8 cellular contexts compared by ENCODE assay signal in genomic region chr14:50530358-50530757, GRCh38. TPM values are rescaled to one million over a fixed set of nuclear protein-coding genes. Genes with fewer than 3 reads are reported as not detected.
DNase-seq lines count a peak whose midpoint lies in the region; ATAC-seq, FAIRE-seq and TF ChIP-seq lines count a peak whose summit lies in the region.

No MANE protein-coding gene starts in this region.

- peak; percentile 63 for DNase-seq in EL
- peak; percentile 15 for DNase-seq in RWPE1 (ENCODE audit: low spot score)
- peak; percentile 48 for DNase-seq in endothelial cell of umbilical vein (ENCODE audit: low read depth, low spot score)
- no peak for DNase-seq in psoas muscle
- DNase-seq in iPS-NIHi7 (ENCODE audit: extremely low spot score), result no peak
- no peak for DNase-seq in WERI-Rb-1
- DNase-seq in stimulated activated CD4-positive, alpha-beta T cell treated with anti-CD3 and anti-CD28 coated beads, Interleukin-15, amount 100 ng/mL, for 24 hours, result no peak

- H3K27me3 ChIP-seq in endothelial cell of umbilical vein (ENCODE audit: control insufficient read depth in 2 of 2, insufficient read depth in 2 of 2, low read length in 2 of 2) (no peaks in the 10 kb centered on the region), psoas muscle (ENCODE audit: insufficient read depth in 3 of 3, low read length in 2 of 3) (no peaks in the 10 kb centered on the region), WERI-Rb-1 (ENCODE audit: insufficient read depth, low read depth, severe bottlenecking) (no peaks in the 10 kb centered on the region)

- WGBS in psoas muscle, 3 donors, result 44 to 54% (median 48%) methylated on average over 1 of the region's 1 CpG

- TF ChIP-seq POLR2A in endothelial cell of umbilical vein (IDR thresholded peaks at IDR 0.05; ENCODE audit: low read depth, low read length), result no peak

- peak overlapping the region; percentile 89 for H3K9ac ChIP-seq in endothelial cell of umbilical vein (replicated peaks; ENCODE audit: extremely low read depth, insufficient read depth, low read length)

- H3K79me2 ChIP-seq in endothelial cell of umbilical vein (ENCODE audit: control insufficient read depth, insufficient read depth, low read length), result peaks cover 68% of the 10 kb centered on the region

- intact Hi-C loops in endothelial cell of umbilical vein (cut with micrococcal nuclease), result loop anchor here (2.0 to 5.0 kb wide), 3 partner anchors 88 to 763 kb away; partner anchors contain the start of gene KLHDC2
- intact Hi-C loops in psoas muscle (cut with DNase I), result loop anchor here (5.0 kb wide), 3 partner anchors 188 to 668 kb away; partner anchors contain the start of genes DMAC2L (in 1 of the 2) and L2HGDH (in 1 of the 2)

- no peak for FAIRE-seq in endothelial cell of umbilical vein (lab: Jason Lieb, UNC)

- H2AFZ ChIP-seq in endothelial cell of umbilical vein (ENCODE audit: low read depth, low read length), result no peak overlapping the region

- no TSS peak for BruUV-seq in endothelial cell of umbilical vein (replicated peaks; lab: Mats Ljungman, UMichigan)

- H3K36me3 ChIP-seq in endothelial cell of umbilical vein (ENCODE audit: control insufficient read depth in 2 of 2, extremely low read depth in 1 of 2, insufficient read depth in 2 of 2, low read length in 2 of 2), result no peaks in the 10 kb centered on the region
- no peaks in the 10 kb centered on the region for H3K36me3 ChIP-seq in psoas muscle (ENCODE audit: insufficient read depth in 1 of 2, low read depth in 1 of 2)
- H3K36me3 ChIP-seq in WERI-Rb-1, result peaks cover 22% of the 10 kb centered on the region

- H3K4me3 ChIP-seq in endothelial cell of umbilical vein (replicated peaks in 1 of 3; ENCODE audit: insufficient read depth in 1 of 3, low read depth in 1 of 3, low read length in 3 of 3) (peak overlapping the region; percentile 90 to 98 (median 97)), psoas muscle (peak overlapping the region; percentile 92), WERI-Rb-1 (ENCODE audit: low read depth, low read length) (no peak overlapping the region)

- H4K20me1 ChIP-seq in endothelial cell of umbilical vein (replicated peaks; ENCODE audit: control insufficient read depth, extremely low read depth, insufficient read depth, low read length), result no peaks in the 10 kb centered on the region

- CTCF ChIA-PET in RWPE1 (lab: Yijun Ruan, JAX) (no interaction called here), endothelial cell of umbilical vein (lab: Charles Lee) (interaction anchor here (0.6 to 1.0 kb wide), 2 partner anchors 209 to 212 kb away, joined by 3 to 4 read pairs; no protein-coding TSS in a partner anchor)

- dilution Hi-C loops in endothelial cell of umbilical vein (cut with MboI; ENCODE audit: extremely low pct_ligation_motif_present, low sequenced_read_pairs), result no loop called here

- H3K9me3 ChIP-seq in endothelial cell of umbilical vein (replicated peaks; ENCODE audit: control insufficient read depth, insufficient read depth, low read length) (no peaks in the 10 kb centered on the region), psoas muscle (no peaks in the 10 kb centered on the region), WERI-Rb-1 (ENCODE audit: severe bottlenecking) (no peaks in the 10 kb centered on the region)

- no peak for TF ChIP-seq CTCF in RWPE1 (conservative IDR thresholded peaks at IDR 0.05; ENCODE audit: low read depth)
- TF ChIP-seq CTCF in endothelial cell of umbilical vein (IDR thresholded peaks at IDR 0.05; ENCODE audit: extremely low read depth in 1 of 2, insufficient read depth in 1 of 2, low read depth in 1 of 2, low read length in 2 of 2), result no peak
- TF ChIP-seq CTCF in psoas muscle (IDR thresholded peaks at IDR 0.05), result no peak
- TF ChIP-seq CTCF in WERI-Rb-1 (IDR thresholded peaks at IDR 0.05; ENCODE audit: low read depth, low read length), result no peak

- POLR2A ChIA-PET in RWPE1 (lab: Yijun Ruan, JAX; ENCODE audit: low non-redundant PET), result no interaction called here
- POLR2A ChIA-PET in endothelial cell of umbilical vein (lab: Charles Lee), result no interaction called here

- peak overlapping the region; percentile 98 for H3K4me2 ChIP-seq in endothelial cell of umbilical vein (ENCODE audit: insufficient read depth, low read length)

- no peak overlapping the region for H3K27ac ChIP-seq in RWPE1
- peak overlapping the region; percentile 82 for H3K27ac ChIP-seq in endothelial cell of umbilical vein (ENCODE audit: insufficient read depth, low read depth, low read length)
- no peak overlapping the region for H3K27ac ChIP-seq in psoas muscle
- H3K27ac ChIP-seq in WERI-Rb-1, result no peak overlapping the region

- ATAC-seq in psoas muscle, result no peak
- ATAC-seq in HG03108 (IDR thresholded peaks at IDR 0.05; ENCODE audit: unreplicated experiment), result no peak

- H3K4me1 ChIP-seq in endothelial cell of umbilical vein (ENCODE audit: control insufficient read depth, extremely low read depth, insufficient read depth, low read length) (peaks cover 38% of the 10 kb centered on the region), psoas muscle (peaks cover 29% of the 10 kb centered on the region)

- H3K9me1 ChIP-seq in endothelial cell of umbilical vein (replicated peaks; ENCODE audit: control insufficient read depth, extremely low read depth, insufficient read depth, low read length), result no peaks in the 10 kb centered on the region

TF ChIP-seq in endothelial cell of umbilical vein, 7 proteins besides CTCF, POLR2A, EP300 and RAD21:
- no peak for TF ChIP-seq POLR2AphosphoS5 (IDR thresholded peaks at IDR 0.05; ENCODE audit: insufficient read depth, low read depth, low read length)

RNA-seq across cellular contexts. Expression of gene MAP4K5, which starts 2.0 kb away (rescaled TPM):
- 60.1 and 73.7 TPM in 2 replicates for total RNA-seq in endothelial cell of umbilical vein
- polyA plus RNA-seq in endothelial cell of umbilical vein, result 13.8 and 17.4 TPM in 2 replicates
- 11.8 and 13.9 TPM in 2 replicates for polyA plus RNA-seq in endothelial cell of umbilical vein (2011; cell fraction: cytosol; rRNA removed)
- 42.1 and 50.3 TPM in 2 replicates for polyA plus RNA-seq in endothelial cell of umbilical vein (2011; cell fraction: nucleus; rRNA removed)
- polyA plus RNA-seq in endothelial cell of umbilical vein (2012), result 34.0 and 38.5 TPM in 2 replicates
- polyA minus RNA-seq in endothelial cell of umbilical vein, result 15.6 and 18.1 TPM in 2 replicates
- 11.3 TPM for polyA minus RNA-seq in endothelial cell of umbilical vein (2011; cell fraction: cytosol; rRNA and poly(A)+ RNA removed)
- 92.9 and 102 TPM in 2 replicates for polyA minus RNA-seq in endothelial cell of umbilical vein (2011; cell fraction: nucleus; rRNA and poly(A)+ RNA removed)
- total RNA-seq in psoas muscle, result 10 to 100 TPM; 12.9 to 17.1 (median 15.6) TPM
- polyA plus RNA-seq in psoas muscle, result 10 to 100 TPM in 2 of 3 donors, 1 to 10 TPM in 1; 4.8 to 14.6 (median 12.0) TPM

RNA-seq across cellular contexts. Expression of gene ATL1, which starts 29.6 kb away (rescaled TPM):
- total RNA-seq in endothelial cell of umbilical vein (2.8 and 5.1 TPM in 2 replicates), psoas muscle (1 to 10 TPM in 1 of 4 donors, under 1 TPM in 3; 0.48 to 1.4 (median 0.73) TPM)
- polyA plus RNA-seq in endothelial cell of umbilical vein (1.1 and 1.4 TPM in 2 replicates), psoas muscle (under 1 TPM; 0.43 to 0.94 (median 0.44) TPM)
- polyA plus RNA-seq in endothelial cell of umbilical vein (2011; cell fraction: cytosol; rRNA removed), result 1.5 TPM in 2 replicates
- 0.91 and 1.0 TPM in 2 replicates for polyA plus RNA-seq in endothelial cell of umbilical vein (2011; cell fraction: nucleus; rRNA removed)
- 2.3 TPM in 2 replicates for polyA plus RNA-seq in endothelial cell of umbilical vein (2012)
- polyA minus RNA-seq in endothelial cell of umbilical vein, result 6.8 and 8.7 TPM in 2 replicates
- not detected for polyA minus RNA-seq in endothelial cell of umbilical vein (2011; cell fraction: cytosol; rRNA and poly(A)+ RNA removed)
- 1.3 and 1.7 TPM in 2 replicates for polyA minus RNA-seq in endothelial cell of umbilical vein (2011; cell fraction: nucleus; rRNA and poly(A)+ RNA removed)

Comparison
In these comparisons a context has a peak if more than half of its experiments do, and no peak if none do; other contexts are left out.
1. DNase-seq: peak in EL (single experiment), RWPE1 (single experiment) and endothelial cell of umbilical vein (single experiment); none in psoas muscle (0 of 2), iPS-NIHi7 (single experiment), WERI-Rb-1 (single experiment) and stimulated activated CD4-positive, alpha-beta T cell treated with anti-CD3 and anti-CD28 coated beads, Interleukin-15, amount 100 ng/mL, for 24 hours (single experiment).